ENCODE assay signal across 8 cellular contexts in the genomic region with DNA sequence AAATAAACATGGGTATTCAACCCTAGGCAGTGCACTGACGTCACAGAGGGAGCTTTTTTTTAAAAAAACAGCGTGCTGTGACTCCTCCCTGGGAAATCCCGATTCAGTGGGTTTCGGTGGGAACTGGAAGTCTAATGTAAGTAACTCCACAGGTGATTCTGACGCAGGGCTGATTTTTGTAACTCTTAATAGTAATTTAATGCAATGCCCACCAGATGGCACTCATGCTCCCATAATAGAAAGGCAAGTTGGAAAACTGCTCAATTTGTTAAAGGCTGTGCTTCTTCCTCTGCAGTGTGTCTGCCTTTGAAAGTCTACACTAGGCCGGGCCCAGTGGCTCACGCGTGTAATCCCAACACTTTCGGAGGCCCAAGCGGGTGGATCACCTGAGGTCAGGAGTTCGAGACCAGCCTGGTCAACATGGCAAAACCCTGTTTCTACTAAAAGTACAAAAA. TPM values are rescaled to one million over a fixed set of nuclear protein-coding genes. Genes with fewer than 3 reads are reported as not detected.
DNase-seq lines count a peak whose midpoint lies in the region; ATAC-seq, FAIRE-seq and TF ChIP-seq lines count a peak whose summit lies in the region.

No MANE protein-coding gene starts in this region.

- DNase-seq in GM12892 (ENCODE audit: insufficient read length): no peak
- DNase-seq in NCI-H2081 treated with DMSO at 0.1 percent for 48 hours (lab: John Stamatoyannopoulos, UW): peak; percentile 58
- peak; percentile 38 for DNase-seq in WERI-Rb-1
- peak; percentile 88 to 92 for DNase-seq in cardiac fibroblast (ENCODE audit: low read depth in 2 of 2)
- DNase-seq in kidney epithelial cell (ENCODE audit: low read depth): peak; percentile 44
- DNase-seq in stimulated activated CD4-positive, alpha-beta T cell treated with anti-CD3 and anti-CD28 coated beads, Interleukin-2, amount 100 ng/mL, for 48 hours: peak; percentile 62 to 63

- ATAC-seq in HG02938 (IDR thresholded peaks at IDR 0.05; ENCODE audit: unreplicated experiment): peak; percentile 77

- H3K4me3 ChIP-seq in WERI-Rb-1 (ENCODE audit: low read depth, low read length) (peak overlapping the region; percentile 33), cardiac fibroblast (replicated peaks in 1 of 2; ENCODE audit: low read depth in 2 of 2, low read length in 2 of 2) (peak overlapping the region in 1 of 2 donors; percentile 32), kidney epithelial cell (ENCODE audit: low read depth, low read length) (no peak overlapping the region)

- H3K9me3 ChIP-seq in WERI-Rb-1 (ENCODE audit: severe bottlenecking): no peaks in the 10 kb centered on the region

- peak; percentile 96 for FAIRE-seq in A204.1 (lab: Jason Lieb, UNC)
- FAIRE-seq in GM12892 (lab: Jason Lieb, UNC): peak; percentile 40

- no peak for TF ChIP-seq POLR2A in GM12892 (IDR thresholded peaks at IDR 0.05; ENCODE audit: low read depth, low read length)

- no peaks in the 10 kb centered on the region for H3K27me3 ChIP-seq in WERI-Rb-1 (ENCODE audit: insufficient read depth, low read depth, severe bottlenecking)
- no peaks in the 10 kb centered on the region for H3K27me3 ChIP-seq in kidney epithelial cell (ENCODE audit: control insufficient read depth, insufficient read depth, low read length)

- H3K36me3 ChIP-seq in WERI-Rb-1 (no peaks in the 10 kb centered on the region), kidney epithelial cell (ENCODE audit: control insufficient read depth, insufficient read depth, low read length) (no peaks in the 10 kb centered on the region)

- H3K27ac ChIP-seq in WERI-Rb-1: no peak overlapping the region

- TF ChIP-seq CTCF in WERI-Rb-1 (IDR thresholded peaks at IDR 0.05; ENCODE audit: low read depth, low read length) (0 out of 2 replicates have a peak, but pooled peaks have one; percentile 15), cardiac fibroblast (IDR thresholded peaks at IDR 0.05; ENCODE audit: low read depth, low read length) (peak; percentile 49), kidney epithelial cell (IDR thresholded peaks at IDR 0.05; ENCODE audit: insufficient read depth, low read length, poor library complexity, severe bottlenecking) (peak; percentile 47)

RNA-seq across cellular contexts. Expression of a gene that starts 10.9 kb away (rescaled TPM):
- polyA plus RNA-seq in GM12892 (2012; ENCODE audit: missing spikeins): 47.0 TPM
- total RNA-seq in kidney epithelial cell: 75.3 and 76.8 TPM in 2 replicates
